Comparison of ENCODE assay signal across 1 cellular context in the genomic region with DNA sequence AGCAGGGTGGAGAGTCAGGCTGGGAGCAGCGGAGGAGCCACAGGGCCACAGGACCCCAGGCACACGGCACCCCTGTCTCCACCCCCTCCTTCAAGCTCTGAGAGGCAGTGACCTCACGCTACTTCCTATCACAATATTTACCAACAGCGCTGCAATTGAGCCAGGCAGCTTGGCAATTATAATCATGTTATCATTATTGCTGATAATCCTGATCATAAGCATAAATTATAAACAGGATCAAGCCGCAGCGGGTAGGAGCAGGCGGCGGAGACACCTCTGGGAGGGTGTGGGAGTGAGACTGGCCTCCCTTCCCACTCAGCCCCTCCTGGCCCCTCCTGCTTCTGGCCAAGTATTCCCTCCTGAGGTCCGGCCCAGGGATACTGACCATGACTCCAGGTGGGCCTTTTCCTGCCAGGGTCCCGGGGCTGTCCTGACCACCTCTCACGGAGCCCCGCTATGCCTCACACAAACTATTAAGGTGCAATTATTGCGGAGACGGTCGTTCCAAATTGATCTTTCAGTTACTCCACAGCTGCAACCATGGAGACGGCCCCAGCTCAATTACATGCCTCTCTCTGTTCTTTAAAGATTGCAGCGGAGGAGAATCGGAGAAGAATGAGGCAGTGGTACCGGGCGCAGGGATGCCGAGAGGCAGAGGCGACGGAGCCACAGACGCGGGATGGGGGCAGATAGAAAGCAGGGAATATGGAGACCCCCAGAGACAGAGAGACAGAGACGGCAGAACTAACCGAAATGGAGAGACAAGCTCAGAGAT.
TF ChIP-seq lines count a peak whose summit lies in the region.

No MANE protein-coding gene starts in this region.

TF ChIP-seq in WTC11, 78 proteins besides CTCF, POLR2A, EP300 and RAD21 (continued from another document):
- TF ChIP-seq, protein P1, sequence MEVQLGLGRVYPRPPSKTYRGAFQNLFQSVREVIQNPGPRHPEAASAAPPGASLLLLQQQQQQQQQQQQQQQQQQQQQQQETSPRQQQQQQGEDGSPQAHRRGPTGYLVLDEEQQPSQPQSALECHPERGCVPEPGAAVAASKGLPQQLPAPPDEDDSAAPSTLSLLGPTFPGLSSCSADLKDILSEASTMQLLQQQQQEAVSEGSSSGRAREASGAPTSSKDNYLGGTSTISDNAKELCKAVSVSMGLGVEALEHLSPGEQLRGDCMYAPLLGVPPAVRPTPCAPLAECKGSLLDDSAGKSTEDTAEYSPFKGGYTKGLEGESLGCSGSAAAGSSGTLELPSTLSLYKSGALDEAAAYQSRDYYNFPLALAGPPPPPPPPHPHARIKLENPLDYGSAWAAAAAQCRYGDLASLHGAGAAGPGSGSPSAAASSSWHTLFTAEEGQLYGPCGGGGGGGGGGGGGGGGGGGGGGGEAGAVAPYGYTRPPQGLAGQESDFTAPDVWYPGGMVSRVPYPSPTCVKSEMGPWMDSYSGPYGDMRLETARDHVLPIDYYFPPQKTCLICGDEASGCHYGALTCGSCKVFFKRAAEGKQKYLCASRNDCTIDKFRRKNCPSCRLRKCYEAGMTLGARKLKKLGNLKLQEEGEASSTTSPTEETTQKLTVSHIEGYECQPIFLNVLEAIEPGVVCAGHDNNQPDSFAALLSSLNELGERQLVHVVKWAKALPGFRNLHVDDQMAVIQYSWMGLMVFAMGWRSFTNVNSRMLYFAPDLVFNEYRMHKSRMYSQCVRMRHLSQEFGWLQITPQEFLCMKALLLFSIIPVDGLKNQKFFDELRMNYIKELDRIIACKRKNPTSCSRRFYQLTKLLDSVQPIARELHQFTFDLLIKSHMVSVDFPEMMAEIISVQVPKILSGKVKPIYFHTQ (CRISPR knock-in tag; IDR thresholded peaks at IDR 0.05): no peak
- TF ChIP-seq, protein P2, sequence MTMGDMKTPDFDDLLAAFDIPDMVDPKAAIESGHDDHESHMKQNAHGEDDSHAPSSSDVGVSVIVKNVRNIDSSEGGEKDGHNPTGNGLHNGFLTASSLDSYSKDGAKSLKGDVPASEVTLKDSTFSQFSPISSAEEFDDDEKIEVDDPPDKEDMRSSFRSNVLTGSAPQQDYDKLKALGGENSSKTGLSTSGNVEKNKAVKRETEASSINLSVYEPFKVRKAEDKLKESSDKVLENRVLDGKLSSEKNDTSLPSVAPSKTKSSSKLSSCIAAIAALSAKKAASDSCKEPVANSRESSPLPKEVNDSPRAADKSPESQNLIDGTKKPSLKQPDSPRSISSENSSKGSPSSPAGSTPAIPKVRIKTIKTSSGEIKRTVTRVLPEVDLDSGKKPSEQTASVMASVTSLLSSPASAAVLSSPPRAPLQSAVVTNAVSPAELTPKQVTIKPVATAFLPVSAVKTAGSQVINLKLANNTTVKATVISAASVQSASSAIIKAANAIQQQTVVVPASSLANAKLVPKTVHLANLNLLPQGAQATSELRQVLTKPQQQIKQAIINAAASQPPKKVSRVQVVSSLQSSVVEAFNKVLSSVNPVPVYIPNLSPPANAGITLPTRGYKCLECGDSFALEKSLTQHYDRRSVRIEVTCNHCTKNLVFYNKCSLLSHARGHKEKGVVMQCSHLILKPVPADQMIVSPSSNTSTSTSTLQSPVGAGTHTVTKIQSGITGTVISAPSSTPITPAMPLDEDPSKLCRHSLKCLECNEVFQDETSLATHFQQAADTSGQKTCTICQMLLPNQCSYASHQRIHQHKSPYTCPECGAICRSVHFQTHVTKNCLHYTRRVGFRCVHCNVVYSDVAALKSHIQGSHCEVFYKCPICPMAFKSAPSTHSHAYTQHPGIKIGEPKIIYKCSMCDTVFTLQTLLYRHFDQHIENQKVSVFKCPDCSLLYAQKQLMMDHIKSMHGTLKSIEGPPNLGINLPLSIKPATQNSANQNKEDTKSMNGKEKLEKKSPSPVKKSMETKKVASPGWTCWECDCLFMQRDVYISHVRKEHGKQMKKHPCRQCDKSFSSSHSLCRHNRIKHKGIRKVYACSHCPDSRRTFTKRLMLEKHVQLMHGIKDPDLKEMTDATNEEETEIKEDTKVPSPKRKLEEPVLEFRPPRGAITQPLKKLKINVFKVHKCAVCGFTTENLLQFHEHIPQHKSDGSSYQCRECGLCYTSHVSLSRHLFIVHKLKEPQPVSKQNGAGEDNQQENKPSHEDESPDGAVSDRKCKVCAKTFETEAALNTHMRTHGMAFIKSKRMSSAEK (CRISPR knock-in tag; IDR thresholded peaks at IDR 0.05; ENCODE audit: borderline replicate concordance): no peak
- TF ChIP-seq ZNF396 (CRISPR knock-in tag; IDR thresholded peaks at IDR 0.05; ENCODE audit: borderline replicate concordance): no peak
- no peak for TF ChIP-seq CREM (CRISPR knock-in tag; IDR thresholded peaks at IDR 0.05)
- TF ChIP-seq, protein P3, sequence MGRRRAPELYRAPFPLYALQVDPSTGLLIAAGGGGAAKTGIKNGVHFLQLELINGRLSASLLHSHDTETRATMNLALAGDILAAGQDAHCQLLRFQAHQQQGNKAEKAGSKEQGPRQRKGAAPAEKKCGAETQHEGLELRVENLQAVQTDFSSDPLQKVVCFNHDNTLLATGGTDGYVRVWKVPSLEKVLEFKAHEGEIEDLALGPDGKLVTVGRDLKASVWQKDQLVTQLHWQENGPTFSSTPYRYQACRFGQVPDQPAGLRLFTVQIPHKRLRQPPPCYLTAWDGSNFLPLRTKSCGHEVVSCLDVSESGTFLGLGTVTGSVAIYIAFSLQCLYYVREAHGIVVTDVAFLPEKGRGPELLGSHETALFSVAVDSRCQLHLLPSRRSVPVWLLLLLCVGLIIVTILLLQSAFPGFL (CRISPR knock-in tag; IDR thresholded peaks at IDR 0.05; ENCODE audit: borderline replicate concordance): no peak
- no peak for TF ChIP-seq ELF4 (CRISPR knock-in tag; IDR thresholded peaks at IDR 0.05; ENCODE audit: low read depth)
